Comparison of ENCODE assay signal across 18 cellular contexts in genomic region chr20:46554850-46555249, GRCh38. TPM values are rescaled to one million over a fixed set of nuclear protein-coding genes. Genes with fewer than 3 reads are reported as not detected.
A peak's percentile ranks its signal among the peaks of the same experiment; 100 is the strongest.
DNase-seq lines count a peak whose midpoint lies in the region; ATAC-seq, FAIRE-seq and TF ChIP-seq lines count a peak whose summit lies in the region.
"Had no signal": no experiment of that assay in that cellular context is flagged by ENCODE, and none has a peak within 500 bp of the region (broad histone marks: within the 10 kb centered on the region; RNA-seq: fewer than 3 reads in every experiment).

No MANE protein-coding gene starts in this region.

- H4K5ac ChIP-seq in H9 (ENCODE audit: insufficient read length, low read depth, low read length), result no peak overlapping the region
- H4K5ac ChIP-seq in H1 (ENCODE audit: insufficient read length, low read depth, low read length), result no peak overlapping the region

- no peak for FAIRE-seq in H1 (lab: Jason Lieb, UNC)
- FAIRE-seq: GM12891, GM19239 had no signal

- H3K23ac ChIP-seq in H9 (ENCODE audit: insufficient read length, low read depth, low read length) (no peak overlapping the region), H1 (ENCODE audit: insufficient read length) (no peak overlapping the region)

- peak overlapping the region; percentile 92 for H3K4me2 ChIP-seq in BLaER1
- H3K4me2 ChIP-seq in H9 (ENCODE audit: insufficient read depth, insufficient read length, low read length), result peak overlapping the region; percentile 6
- no peak overlapping the region for H3K4me2 ChIP-seq in MM.1S (ENCODE audit: low read depth, low read length)
- H3K4me2 ChIP-seq in H1 (ENCODE audit: insufficient read depth in 1 of 2, low read depth in 2 of 2, low read length in 2 of 2), result peak overlapping the region; percentile 24 to 41

- H3K56ac ChIP-seq in H9 (ENCODE audit: insufficient read length, low read depth, low read length) (no peak overlapping the region), H1 (replicated peaks; ENCODE audit: insufficient read length, low read depth, low read length) (no peak overlapping the region)

- H3K18ac ChIP-seq in H9 (ENCODE audit: insufficient read length, low read depth, low read length) (no peak overlapping the region), H1 (ENCODE audit: extremely low read depth, low read length) (peak overlapping the region; percentile 57)

- H3K14ac ChIP-seq in H9 (ENCODE audit: insufficient read depth, low read length) (no peak overlapping the region), H1 (ENCODE audit: insufficient read length) (no peak overlapping the region)

- H4K20me1 ChIP-seq in BLaER1 (no peaks in the 10 kb centered on the region), H9 (ENCODE audit: control insufficient read depth, insufficient read depth, insufficient read length) (no peaks in the 10 kb centered on the region), MM.1S (ENCODE audit: insufficient read depth, low read length) (no peaks in the 10 kb centered on the region), H1 (replicated peaks in 1 of 2; ENCODE audit: control insufficient read depth in 1 of 2, insufficient read depth in 2 of 2, low read length in 2 of 2) (no peaks in the 10 kb centered on the region)

- no peak overlapping the region for H2BK20ac ChIP-seq in H9 (ENCODE audit: low read depth, low read length, poor library complexity, severe bottlenecking)
- peak overlapping the region; percentile 21; the same call in 1 of the 2 replicates for H2BK20ac ChIP-seq in H1 (ENCODE audit: low read length)

- no peaks in the 10 kb centered on the region for H3K27me3 Mint-ChIP-seq in H9 (ENCODE audit: low read depth)
- H3K27me3 Mint-ChIP-seq: CD4-positive, alpha-beta T cell had no signal

- H4K91ac ChIP-seq in H9 (ENCODE audit: insufficient read length, low read depth, low read length) (no peak overlapping the region), H1 (replicated peaks; ENCODE audit: insufficient read length, low read length) (peak overlapping the region; percentile 16)

- H3K36me3 ChIP-seq in BLaER1 (no peaks in the 10 kb centered on the region), MM.1S (replicated peaks; ENCODE audit: insufficient read depth, low read length) (no peaks in the 10 kb centered on the region), H1 (ENCODE audit: control insufficient read depth in 2 of 4, insufficient read depth in 4 of 4, low read length in 3 of 4) (no peaks in the 10 kb centered on the region), mucosa of descending colon (ENCODE audit: low read depth) (no peaks in the 10 kb centered on the region)

- H3K4ac ChIP-seq in H9 (ENCODE audit: low read depth, low read length) (no peak overlapping the region), H1 (replicated peaks; ENCODE audit: insufficient read length, low read depth, low read length) (no peak overlapping the region)

- no peaks in the 10 kb centered on the region for H3K27me3 ChIP-seq in BLaER1
- H3K27me3 ChIP-seq in H9 (ENCODE audit: insufficient read depth, low read length), result no peaks in the 10 kb centered on the region
- H3K27me3 ChIP-seq in MM.1S (replicated peaks; ENCODE audit: insufficient read depth, low read length), result no peaks in the 10 kb centered on the region
- no peaks in the 10 kb centered on the region; a peak in 1 of 7 replicates for H3K27me3 ChIP-seq in H1 (replicated peaks in 1 of 4; ENCODE audit: control insufficient read depth in 3 of 4, extremely low read depth in 1 of 4, insufficient read depth in 3 of 4, low read length in 3 of 4)

- TF ChIP-seq RAD21 in H1 (IDR thresholded peaks at IDR 0.05 in 1 of 2, conservative IDR thresholded peaks at IDR 0.05 in 1 of 2; ENCODE audit: low read depth in 2 of 2, low read length in 2 of 2), result no peak

- H3K4me1 Mint-ChIP-seq in H9, result peaks cover 74 to 79% of the 10 kb centered on the region in 2 experiments

- H3K4me1 ChIP-seq in BLaER1 (peaks cover 98% of the 10 kb centered on the region), H9 (ENCODE audit: insufficient read depth, low read length) (peaks cover 6% of the 10 kb centered on the region; the same call in 1 of the 2 replicates), MM.1S (ENCODE audit: low read length) (peaks cover 77% of the 10 kb centered on the region), H1 (replicated peaks in 1 of 4; ENCODE audit: control insufficient read depth in 3 of 4, insufficient read depth in 4 of 4, low read length in 3 of 4) (peaks cover 13 to 35% (median 23%) of the 10 kb centered on the region in 4 experiments), mucosa of descending colon (ENCODE audit: low read depth) (no peaks in the 10 kb centered on the region)

- no peak overlapping the region; a peak in 1 of 5 replicates for H3K4me3 Mint-ChIP-seq in H9
- H3K4me3 Mint-ChIP-seq: CD4-positive, alpha-beta T cell had no signal

- peak overlapping the region in 1 of 3 experiments; percentile 83; a peak in 1 of 7 replicates for H3K27ac Mint-ChIP-seq in H9
- H3K27ac Mint-ChIP-seq: CD4-positive, alpha-beta T cell had no signal

- no CpG with 5 or more reads among the region's 3 CpGs for WGBS in H9 (ENCODE audit: extremely low coverage, insufficient read length, low lambda C conversion rate)
- 42% methylated on average over 3 of the region's 3 CpGs; no CpG with 5 or more reads in 1 of the 2 experiments for WGBS in H1 (ENCODE audit: extremely low coverage in 1 of 2, insufficient coverage in 1 of 2, insufficient read length in 1 of 2, insufficient replicate concordance in 2 of 2, low coverage in 1 of 2, low lambda C conversion rate in 2 of 2, missing lambda C conversion rate in 1 of 2), 2 experiments

- no peak overlapping the region for H3T11ph ChIP-seq in H9 (ENCODE audit: low read length)

- CTCF ChIA-PET in H1 (lab: Charles Lee; ENCODE audit: partially characterized antibody), result interaction anchor here (0.5 to 7.7 kb wide), 12 partner anchors 6 to 598 kb away, joined by 3 to 64 read pairs (median 4); no protein-coding TSS in a partner anchor

- H4K8ac ChIP-seq in H9 (replicated peaks; ENCODE audit: insufficient read length, low read depth, low read length) (no peak overlapping the region), H1 (ENCODE audit: extremely low read depth, insufficient read depth, low read length) (no peak overlapping the region)

- no peak for ATAC-seq in HG03378 (IDR thresholded peaks at IDR 0.05; ENCODE audit: unreplicated experiment)
- ATAC-seq in HG03432 (IDR thresholded peaks at IDR 0.05; ENCODE audit: unreplicated experiment), result no peak
- no peak for ATAC-seq in mucosa of descending colon

- H2BK12ac ChIP-seq in H9 (ENCODE audit: insufficient read length, low read depth, low read length), result no peak overlapping the region
- H2BK12ac ChIP-seq in H1 (ENCODE audit: low read depth, low read length), result peak overlapping the region; percentile 71; the same call in 1 of the 2 replicates

- no peak overlapping the region for H2BK15ac ChIP-seq in H9 (ENCODE audit: low read depth, low read length)
- 0 out of 2 replicates have a peak overlapping the region, but pooled peaks have one; percentile 33 for H2BK15ac ChIP-seq in H1 (ENCODE audit: low read length)

- H3K9me2 ChIP-seq in MM.1S (replicated peaks; ENCODE audit: insufficient read depth, low read length), result no peaks in the 10 kb centered on the region

- TF ChIP-seq POLR2A in H1 (IDR thresholded peaks at IDR 0.05; ENCODE audit: control extremely low read depth in 1 of 2, low read depth in 2 of 2, low read length in 2 of 2), result no peak

- H3K9me3 Mint-ChIP-seq in H9, result no peaks in the 10 kb centered on the region
- H3K9me3 Mint-ChIP-seq: CD4-positive, alpha-beta T cell had no signal

- H3F3A ChIP-seq in MM.1S (ENCODE audit: insufficient read depth, low read length), result peaks cover 45% of the 10 kb centered on the region

- H3K9me3 ChIP-seq in BLaER1 (no peaks in the 10 kb centered on the region), H9 (ENCODE audit: control insufficient read depth, low read depth, low read length) (no peaks in the 10 kb centered on the region), MM.1S (replicated peaks; ENCODE audit: insufficient read depth, low read length) (no peaks in the 10 kb centered on the region), H1 (ENCODE audit: insufficient read depth in 2 of 2, low read depth in 1 of 2, low read length in 1 of 2) (no peaks in the 10 kb centered on the region), mucosa of descending colon (no peaks in the 10 kb centered on the region)

- TF ChIP-seq EP300 in H1 (IDR thresholded peaks at IDR 0.05; ENCODE audit: borderline replicate concordance in 1 of 2, low read depth in 2 of 2, low read length in 2 of 2), result no peak

- H2BK120ac ChIP-seq in H9 (ENCODE audit: low read depth, low read length, poor library complexity, severe bottlenecking) (no peak overlapping the region), H1 (replicated peaks; ENCODE audit: low read depth, low read length) (no peak overlapping the region)

- TF ChIP-seq CTCF in H9 (conservative IDR thresholded peaks at IDR 0.05), result no peak
- TF ChIP-seq CTCF in MM.1S (IDR thresholded peaks at IDR 0.05; ENCODE audit: low read length), result no peak
- TF ChIP-seq CTCF in H1 (IDR thresholded peaks at IDR 0.05; ENCODE audit: control extremely low read depth in 1 of 3, insufficient read depth in 1 of 3, low read depth in 1 of 3, low read length in 3 of 3), result no peak
- no peak for TF ChIP-seq CTCF in mucosa of descending colon (IDR thresholded peaks at IDR 0.05)

- H3K23me2 ChIP-seq in H9 (ENCODE audit: insufficient read length, low read depth, low read length, poor library complexity, severe bottlenecking) (no peaks in the 10 kb centered on the region), H1 (ENCODE audit: low read depth, low read length) (no peaks in the 10 kb centered on the region)

- POLR2A ChIA-PET in H1 (lab: Charles Lee; ENCODE audit: partially characterized antibody), result interaction anchor here (0.9 to 1.2 kb wide), 3 partner anchors 10 to 40 kb away, joined by 3 to 7 read pairs (median 3); no protein-coding TSS in a partner anchor

- H3K9ac ChIP-seq in BLaER1, result no peak overlapping the region
- H3K9ac ChIP-seq in H9 (ENCODE audit: extremely low read depth, insufficient read length, low read length), result no peak overlapping the region
- no peak overlapping the region for H3K9ac ChIP-seq in MM.1S (ENCODE audit: low read length)
- no peak overlapping the region for H3K9ac ChIP-seq in H1 (replicated peaks in 1 of 4; ENCODE audit: extremely low read depth in 1 of 4, low read depth in 3 of 4, low read length in 3 of 4)

- H2AK5ac ChIP-seq in H9 (ENCODE audit: insufficient read length, low read length) (no peak overlapping the region), H1 (ENCODE audit: low read depth, low read length) (no peak overlapping the region)

- H3K79me1 ChIP-seq in H9 (ENCODE audit: insufficient read depth, low read depth, low read length, poor library complexity, severe bottlenecking) (no peaks in the 10 kb centered on the region), H1 (ENCODE audit: low read depth, low read length) (no peaks in the 10 kb centered on the region)

- no peak for DNase-seq in H9
- no peak for DNase-seq in MM.1S
- DNase-seq in H1 (ENCODE audit: low read depth in 1 of 2, low spot score in 2 of 2), result no peak
- no peak for DNase-seq in activated CD4-positive, alpha-beta T cell treated with anti-CD3 and anti-CD28 coated beads, Interleukin-2, amount 50 U/mL, for 4 hours
- DNase-seq in mucosa of descending colon, result no peak
- DNase-seq: 8988T; AML-193; C1 segment of cervical spinal cord; CD4-positive, alpha-beta T cell; DMS79 had no signal

- intact Hi-C loops in mucosa of descending colon (cut with DNase I, micrococcal nuclease), result no loop called here

- H3K27ac ChIP-seq in BLaER1, result peak overlapping the region; percentile 84
- H3K27ac ChIP-seq in H9 (ENCODE audit: insufficient read length, low read depth, low read length), result no peak overlapping the region
- H3K27ac ChIP-seq in MM.1S (ENCODE audit: low read length), result peak overlapping the region; percentile 92; the same call in 1 of the 2 replicates
- no peak overlapping the region for H3K27ac ChIP-seq in H1 (ENCODE audit: low read depth, low read length)

- H2BK5ac ChIP-seq in H9 (ENCODE audit: insufficient read length, low read length) (no peak overlapping the region), H1 (ENCODE audit: low read depth, low read length) (peak overlapping the region; percentile 48)

- no peak overlapping the region for H2AFZ ChIP-seq in H9 (ENCODE audit: low read length)
- no peak overlapping the region for H2AFZ ChIP-seq in MM.1S (ENCODE audit: low read length)
- H2AFZ ChIP-seq in H1 (ENCODE audit: low read length), result no peak overlapping the region

- no peaks in the 10 kb centered on the region for H3K36me3 Mint-ChIP-seq in H9 (ENCODE audit: insufficient read depth in 1 of 3, low read depth in 3 of 3)

- H3K79me2 ChIP-seq in H9 (ENCODE audit: insufficient read depth, low read length) (no peaks in the 10 kb centered on the region), MM.1S (ENCODE audit: low read length) (no peaks in the 10 kb centered on the region), H1 (ENCODE audit: control insufficient read depth in 1 of 2, insufficient read depth in 2 of 2, low read length in 2 of 2) (no peaks in the 10 kb centered on the region)

- H3K4me3 ChIP-seq in BLaER1 (no peak overlapping the region), MM.1S (ENCODE audit: low read length) (no peak overlapping the region), H1 (ENCODE audit: extremely low read depth in 1 of 4, insufficient read depth in 2 of 4, low read depth in 3 of 4, low read length in 4 of 4) (no peak overlapping the region; a peak in 1 of 8 replicates), mucosa of descending colon (no peak overlapping the region)

RNA-seq across cellular contexts. Expression of gene OCSTAMP, which starts 4.4 kb away (rescaled TPM):
- total RNA-seq in H9 (2021) (not detected in 2 replicates), mucosa of descending colon (not detected)
- 0.13 and 0.25 TPM in 2 replicates for total RNA-seq in H1 (2021; fragmentation: NEBNext Ultra II Directional; extraction: Animal tissue kit (Norgen Biotek cat#: 25700))
- polyA plus RNA-seq in H1 (2011; rRNA removed), result 0.09 and 0.14 TPM in 2 replicates
- polyA plus RNA-seq in H1 (2011; cell fraction: cytosol; rRNA removed), result 0.12 TPM
- polyA plus RNA-seq in H1 (2011; cell fraction: nucleus; rRNA removed), result not detected
- 0.08 to 0.10 TPM (median 0.08 TPM) in 3 of 4 replicates, not detected in the other for polyA plus RNA-seq in H1 (2012, experiment 1 of 2)
- 0.10 TPM for polyA plus RNA-seq in H1 (2012, experiment 2 of 2)
- polyA plus RNA-seq in H1 (2013, experiment 1 of 2), result 0.18 TPM
- 0.18 TPM for polyA plus RNA-seq in H1 (2013, experiment 2 of 2)
- polyA minus RNA-seq in H1 (2011; rRNA and poly(A)+ RNA removed), result not detected in 2 replicates
- not detected for polyA minus RNA-seq in H1 (2011; cell fraction: cytosol; rRNA and poly(A)+ RNA removed)
- 0.60 TPM for polyA minus RNA-seq in H1 (2011; cell fraction: nucleus; rRNA and poly(A)+ RNA removed)
- total RNA-seq: CD4-positive, alpha-beta T cell; G401; H4; HT1080 had no signal

RNA-seq across cellular contexts. Expression of gene ZNF334, which starts 41.5 kb away (rescaled TPM):
- 17.2 and 19.5 TPM in 2 replicates for total RNA-seq in H9 (2021)
- total RNA-seq in H1 (2021; fragmentation: NEBNext Ultra II Directional; extraction: Animal tissue kit (Norgen Biotek cat#: 25700)), result 15.9 and 17.8 TPM in 2 replicates
- polyA plus RNA-seq in H1 (2011; rRNA removed), result 6.2 and 8.8 TPM in 2 replicates
- polyA plus RNA-seq in H1 (2011; cell fraction: cytosol; rRNA removed), result 14.9 TPM
- 13.5 TPM for polyA plus RNA-seq in H1 (2011; cell fraction: nucleus; rRNA removed)
- polyA plus RNA-seq in H1 (2012, experiment 1 of 2), result 9.4 to 16.9 TPM (median 10.3 TPM) in 4 replicates
- polyA plus RNA-seq in H1 (2012, experiment 2 of 2), result 0.54 TPM
- 11.5 TPM for polyA plus RNA-seq in H1 (2013, experiment 1 of 2)
- 10.4 TPM for polyA plus RNA-seq in H1 (2013, experiment 2 of 2)
- 16.8 and 19.3 TPM in 2 replicates for polyA minus RNA-seq in H1 (2011; rRNA and poly(A)+ RNA removed)
- 10.0 TPM for polyA minus RNA-seq in H1 (2011; cell fraction: cytosol; rRNA and poly(A)+ RNA removed)
- polyA minus RNA-seq in H1 (2011; cell fraction: nucleus; rRNA and poly(A)+ RNA removed), result 35.9 TPM
- total RNA-seq in mucosa of descending colon, result 1 to 10 TPM; 1.2 to 4.5 (median 2.7) TPM
- total RNA-seq: G401, HT1080 had no signal

Comparison
In these comparisons a context has a peak if more than half of its experiments do, and no peak if none do; other contexts are left out.
1. H3K27ac ChIP-seq: peak in BLaER1 (single experiment) and MM.1S (single experiment); none in H9 (single experiment) and H1 (single experiment).